ENCODE assay signal across 1 cellular context in the genomic region with DNA sequence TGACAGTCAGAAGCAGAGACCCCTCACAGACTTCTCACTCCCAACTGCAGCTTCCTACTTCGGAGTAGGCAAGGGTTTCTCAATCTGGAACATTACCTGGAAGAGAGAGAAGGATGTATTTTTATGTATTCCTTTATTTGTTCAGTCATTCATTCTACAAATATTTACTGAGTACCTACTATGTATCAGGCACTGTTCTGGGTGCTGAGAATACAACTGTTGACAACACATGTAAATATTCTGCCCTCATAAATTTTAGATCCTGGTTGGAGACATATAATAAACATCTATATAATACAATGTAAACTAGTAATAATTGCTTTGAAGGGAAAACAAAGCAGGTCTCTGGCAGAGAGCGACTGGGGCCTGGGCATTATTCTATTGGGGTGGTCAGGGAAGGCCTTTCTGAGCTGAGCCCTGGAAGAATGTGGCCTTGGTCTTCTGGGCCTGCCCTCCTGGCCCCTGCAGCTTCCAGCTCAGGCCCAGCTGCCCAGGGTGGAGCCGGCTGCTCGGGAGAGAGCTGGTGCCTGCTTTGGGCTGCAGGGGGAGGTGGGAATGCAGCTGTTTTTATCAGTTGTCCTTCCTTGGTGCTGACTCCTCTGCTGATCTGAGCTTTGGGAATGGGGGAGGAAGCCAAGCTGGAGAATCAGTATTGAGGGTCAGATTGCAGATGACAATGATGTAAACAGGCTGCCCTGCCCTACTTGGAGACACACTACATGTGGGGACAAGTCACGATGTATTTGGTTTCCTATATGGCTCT.
TF ChIP-seq lines count a peak whose summit lies in the region.

No MANE protein-coding gene starts in this region.

TF ChIP-seq in GM23338, 12 proteins besides CTCF, POLR2A, EP300 and RAD21:
- TF ChIP-seq, protein P1, sequence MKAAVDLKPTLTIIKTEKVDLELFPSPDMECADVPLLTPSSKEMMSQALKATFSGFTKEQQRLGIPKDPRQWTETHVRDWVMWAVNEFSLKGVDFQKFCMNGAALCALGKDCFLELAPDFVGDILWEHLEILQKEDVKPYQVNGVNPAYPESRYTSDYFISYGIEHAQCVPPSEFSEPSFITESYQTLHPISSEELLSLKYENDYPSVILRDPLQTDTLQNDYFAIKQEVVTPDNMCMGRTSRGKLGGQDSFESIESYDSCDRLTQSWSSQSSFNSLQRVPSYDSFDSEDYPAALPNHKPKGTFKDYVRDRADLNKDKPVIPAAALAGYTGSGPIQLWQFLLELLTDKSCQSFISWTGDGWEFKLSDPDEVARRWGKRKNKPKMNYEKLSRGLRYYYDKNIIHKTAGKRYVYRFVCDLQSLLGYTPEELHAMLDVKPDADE (IDR thresholded peaks at IDR 0.05), result no peak
- TF ChIP-seq EZH2 (IDR thresholded peaks at IDR 0.05; ENCODE audit: low read depth, unreplicated experiment) (no peak), CREB1 (CRISPR knock-in tag; IDR thresholded peaks at IDR 0.05; ENCODE audit: low read depth) (no peak), NANOG (IDR thresholded peaks at IDR 0.05; ENCODE audit: borderline replicate concordance) (no peak), ZNF114 (CRISPR knock-in tag; IDR thresholded peaks at IDR 0.05) (no peak), REST (IDR thresholded peaks at IDR 0.05; ENCODE audit: unreplicated experiment) (no peak), POLR2AphosphoS5 (IDR thresholded peaks at IDR 0.05; ENCODE audit: low read depth) (no peak), STAT1 (IDR thresholded peaks at IDR 0.05; ENCODE audit: unreplicated experiment) (no peak), JUNB (IDR thresholded peaks at IDR 0.05; ENCODE audit: unreplicated experiment) (no peak), EZH2phosphoT487 (IDR thresholded peaks at IDR 0.05; ENCODE audit: unreplicated experiment) (no peak), ZNF331 (CRISPR knock-in tag; IDR thresholded peaks at IDR 0.05; ENCODE audit: low read depth) (no peak)
- TF ChIP-seq, protein P2, sequence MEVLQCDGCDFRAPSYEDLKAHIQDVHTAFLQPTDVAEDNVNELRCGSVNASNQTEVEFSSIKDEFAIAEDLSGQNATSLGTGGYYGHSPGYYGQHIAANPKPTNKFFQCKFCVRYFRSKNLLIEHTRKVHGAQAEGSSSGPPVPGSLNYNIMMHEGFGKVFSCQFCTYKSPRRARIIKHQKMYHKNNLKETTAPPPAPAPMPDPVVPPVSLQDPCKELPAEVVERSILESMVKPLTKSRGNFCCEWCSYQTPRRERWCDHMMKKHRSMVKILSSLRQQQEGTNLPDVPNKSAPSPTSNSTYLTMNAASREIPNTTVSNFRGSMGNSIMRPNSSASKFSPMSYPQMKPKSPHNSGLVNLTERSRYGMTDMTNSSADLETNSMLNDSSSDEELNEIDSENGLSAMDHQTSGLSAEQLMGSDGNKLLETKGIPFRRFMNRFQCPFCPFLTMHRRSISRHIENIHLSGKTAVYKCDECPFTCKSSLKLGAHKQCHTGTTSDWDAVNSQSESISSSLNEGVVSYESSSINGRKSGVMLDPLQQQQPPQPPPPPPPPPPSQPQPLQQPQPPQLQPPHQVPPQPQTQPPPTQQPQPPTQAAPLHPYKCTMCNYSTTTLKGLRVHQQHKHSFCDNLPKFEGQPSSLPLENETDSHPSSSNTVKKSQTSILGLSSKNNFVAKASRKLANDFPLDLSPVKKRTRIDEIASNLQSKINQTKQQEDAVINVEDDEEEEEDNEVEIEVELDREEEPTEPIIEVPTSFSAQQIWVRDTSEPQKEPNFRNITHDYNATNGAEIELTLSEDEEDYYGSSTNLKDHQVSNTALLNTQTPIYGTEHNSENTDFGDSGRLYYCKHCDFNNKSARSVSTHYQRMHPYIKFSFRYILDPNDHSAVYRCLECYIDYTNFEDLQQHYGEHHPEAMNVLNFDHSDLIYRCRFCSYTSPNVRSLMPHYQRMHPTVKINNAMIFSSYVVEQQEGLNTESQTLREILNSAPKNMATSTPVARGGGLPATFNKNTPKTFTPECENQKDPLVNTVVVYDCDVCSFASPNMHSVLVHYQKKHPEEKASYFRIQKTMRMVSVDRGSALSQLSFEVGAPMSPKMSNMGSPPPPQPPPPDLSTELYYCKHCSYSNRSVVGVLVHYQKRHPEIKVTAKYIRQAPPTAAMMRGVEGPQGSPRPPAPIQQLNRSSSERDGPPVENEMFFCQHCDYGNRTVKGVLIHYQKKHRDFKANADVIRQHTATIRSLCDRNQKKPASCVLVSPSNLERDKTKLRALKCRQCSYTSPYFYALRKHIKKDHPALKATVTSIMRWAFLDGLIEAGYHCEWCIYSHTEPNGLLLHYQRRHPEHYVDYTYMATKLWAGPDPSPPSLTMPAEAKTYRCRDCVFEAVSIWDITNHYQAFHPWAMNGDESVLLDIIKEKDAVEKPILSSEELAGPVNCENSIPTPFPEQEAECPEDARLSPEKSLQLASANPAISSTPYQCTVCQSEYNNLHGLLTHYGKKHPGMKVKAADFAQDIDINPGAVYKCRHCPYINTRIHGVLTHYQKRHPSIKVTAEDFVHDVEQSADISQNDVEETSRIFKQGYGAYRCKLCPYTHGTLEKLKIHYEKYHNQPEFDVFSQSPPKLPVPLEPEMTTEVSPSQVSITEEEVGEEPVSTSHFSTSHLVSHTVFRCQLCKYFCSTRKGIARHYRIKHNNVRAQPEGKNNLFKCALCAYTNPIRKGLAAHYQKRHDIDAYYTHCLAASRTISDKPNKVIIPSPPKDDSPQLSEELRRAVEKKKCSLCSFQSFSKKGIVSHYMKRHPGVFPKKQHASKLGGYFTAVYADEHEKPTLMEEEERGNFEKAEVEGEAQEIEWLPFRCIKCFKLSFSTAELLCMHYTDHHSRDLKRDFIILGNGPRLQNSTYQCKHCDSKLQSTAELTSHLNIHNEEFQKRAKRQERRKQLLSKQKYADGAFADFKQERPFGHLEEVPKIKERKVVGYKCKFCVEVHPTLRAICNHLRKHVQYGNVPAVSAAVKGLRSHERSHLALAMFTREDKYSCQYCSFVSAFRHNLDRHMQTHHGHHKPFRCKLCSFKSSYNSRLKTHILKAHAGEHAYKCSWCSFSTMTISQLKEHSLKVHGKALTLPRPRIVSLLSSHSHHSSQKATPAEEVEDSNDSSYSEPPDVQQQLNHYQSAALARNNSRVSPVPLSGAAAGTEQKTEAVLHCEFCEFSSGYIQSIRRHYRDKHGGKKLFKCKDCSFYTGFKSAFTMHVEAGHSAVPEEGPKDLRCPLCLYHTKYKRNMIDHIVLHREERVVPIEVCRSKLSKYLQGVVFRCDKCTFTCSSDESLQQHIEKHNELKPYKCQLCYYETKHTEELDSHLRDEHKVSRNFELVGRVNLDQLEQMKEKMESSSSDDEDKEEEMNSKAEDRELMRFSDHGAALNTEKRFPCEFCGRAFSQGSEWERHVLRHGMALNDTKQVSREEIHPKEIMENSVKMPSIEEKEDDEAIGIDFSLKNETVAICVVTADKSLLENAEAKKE (CRISPR knock-in tag; IDR thresholded peaks at IDR 0.05), result no peak
